ENCODE assay signal across 23 cellular contexts in genomic region chr1:196088551-196088950, GRCh38.
"Had no signal": no experiment of that assay in that cellular context is flagged by ENCODE, and none has a peak within 500 bp of the region (broad histone marks: within the 10 kb centered on the region; RNA-seq: fewer than 3 reads in every experiment).

No MANE protein-coding gene starts in this region.

- ATAC-seq: activated naive CD4-positive, alpha-beta T cell treated with anti-CD3 and anti-CD28 coated beads, Interleukin-2, amount 50 U/mL, for 72 hours; activated naive CD8-positive, alpha-beta T cell treated with anti-CD3 and anti-CD28 coated beads, Interleukin-2, amount 50 U/mL, for 24 hours; activated T-cell treated with anti-CD3 and anti-CD28 coated beads, Interleukin-2, amount 50 U/mL, for 4 hours; Panc1; T-helper 17 cell had no signal

- DNase-seq: activated CD4-positive, alpha-beta memory T cell treated with anti-CD3 and anti-CD28 coated beads for 36 hours; activated CD4-positive, alpha-beta T cell treated with anti-CD3 and anti-CD28 coated beads, Interleukin-2, amount 10 ng/mL, durations not matched to agents 7 days and 5 days; activated CD4-positive, CD25-positive, alpha-beta regulatory T cell; activated CD8-positive, alpha-beta memory T cell treated with anti-CD3 and anti-CD28 coated beads for 24 hours; activated effector memory CD4-positive, alpha-beta T cell treated with anti-CD3 and anti-CD28 coated beads, Interleukin-2, amount 50 U/mL, for 16 hours; activated naive CD4-positive, alpha-beta T cell treated with Interleukin-2 at 50 U/mL for 16 hours; activated naive CD8-positive, alpha-beta T cell treated with anti-CD3 and anti-CD28 coated beads, Interleukin-2, amount 50 U/mL, for 24 hours; activated T-cell treated with anti-CD3 and anti-CD28 coated beads, Interleukin-2, amount 50 U/mL, for 4 hours; amygdala; NCI-H1105 treated with DMSO at 0.1 percent for 48 hours; NCI-H1436 treated with DMSO at 0.1 percent for 48 hours; NCI-H187; NCI-H2171; NCI-H2227 treated with DMSO at 0.1 percent for 48 hours; NCI-H526; NCI-H774; OCI-M1; SHP77; T-helper 17 cell; T-helper 9 cell had no signal

- H3K27ac ChIP-seq: VCaP had no signal
